ENCODE assay signal across 20 cellular contexts in the genomic region with DNA sequence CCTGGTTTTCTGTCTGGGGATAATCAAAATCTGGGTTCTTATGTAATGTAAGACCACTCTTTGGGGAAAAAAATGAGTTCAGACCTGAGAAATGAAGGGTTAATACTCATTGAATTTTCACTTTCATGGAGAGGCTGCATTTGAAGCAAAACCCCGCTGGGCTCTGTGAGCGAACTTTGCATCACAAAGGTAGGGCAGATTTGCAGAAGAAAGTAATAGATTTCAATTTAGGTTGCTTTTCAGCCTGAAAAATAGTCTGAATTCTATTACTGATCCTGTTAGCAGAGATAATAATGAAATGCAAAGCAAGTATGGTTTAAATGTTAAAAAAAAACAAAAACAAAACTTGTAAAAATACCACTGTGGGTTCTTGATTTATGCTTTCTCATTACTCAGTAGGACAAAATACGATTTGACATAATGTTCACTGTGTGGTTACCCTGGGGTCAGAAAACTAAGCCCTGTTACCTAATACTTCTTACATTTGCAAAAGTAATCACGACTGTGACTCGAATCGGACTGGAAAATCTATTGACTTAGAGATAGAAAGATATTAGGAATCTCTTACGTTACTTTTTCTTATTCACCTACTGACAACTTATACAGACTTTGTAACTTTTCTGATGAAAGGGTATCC.
DNase-seq lines count a peak whose midpoint lies in the region; ATAC-seq, FAIRE-seq and TF ChIP-seq lines count a peak whose summit lies in the region.
"Had no signal": no experiment of that assay in that cellular context is flagged by ENCODE, and none has a peak within 500 bp of the region (broad histone marks: within the 10 kb centered on the region; RNA-seq: fewer than 3 reads in every experiment).

No MANE protein-coding gene starts in this region.

- H3K27me3 ChIP-seq in liver (ENCODE audit: control insufficient read depth in 4 of 4, insufficient read depth in 4 of 4, low read length in 3 of 4) (peaks cover 0 to 2% (median 0%) of the 10 kb centered on the region in 4 donors), HepG2 (ENCODE audit: control insufficient read depth in 1 of 2, insufficient read depth in 2 of 2, low read length in 2 of 2) (0 out of 5 replicates have a peak, but pooled peaks cover 0 to 5% of the 10 kb centered on the region in 2 experiments), endodermal cell (ENCODE audit: control insufficient read depth, insufficient read depth, low read length, poor library complexity, severe bottlenecking) (peaks cover 25% of the 10 kb centered on the region)
- H3K27me3 ChIP-seq: heart left ventricle, tibial artery had no signal

- H3K4me3 ChIP-seq in liver (ENCODE audit: low read depth in 1 of 3, low read length in 3 of 3), result no peak overlapping the region
- no peak overlapping the region for H3K4me3 ChIP-seq in HepG2 (replicated peaks in 1 of 3; ENCODE audit: insufficient read depth in 1 of 3, low read depth in 2 of 3, low read length in 3 of 3)
- H3K4me3 ChIP-seq in endodermal cell (ENCODE audit: low read length), result no peak overlapping the region
- H3K4me3 ChIP-seq: GM12878, heart left ventricle, tibial artery had no signal

- no peaks in the 10 kb centered on the region for H3K36me3 ChIP-seq in liver (ENCODE audit: control insufficient read depth in 4 of 4, insufficient read depth in 3 of 4, low read depth in 1 of 4, low read length in 3 of 4)
- no peaks in the 10 kb centered on the region for H3K36me3 ChIP-seq in HepG2 (replicated peaks in 1 of 2; ENCODE audit: control insufficient read depth in 1 of 2, insufficient read depth in 2 of 2, low read length in 2 of 2)
- no peaks in the 10 kb centered on the region for H3K36me3 ChIP-seq in endodermal cell (ENCODE audit: control insufficient read depth, insufficient read depth, low read length)
- H3K36me3 ChIP-seq: heart left ventricle, tibial artery, WERI-Rb-1 had no signal

- H3K9ac ChIP-seq in liver (ENCODE audit: low read depth in 1 of 2, low read length in 2 of 2), result no peak overlapping the region
- no peak overlapping the region for H3K9ac ChIP-seq in HepG2 (ENCODE audit: insufficient read depth, low read depth, low read length)
- H3K9ac ChIP-seq in endodermal cell (ENCODE audit: extremely low read depth, low read length, poor library complexity, severe bottlenecking), result no peak overlapping the region

- peak overlapping the region; percentile 32 for H3K27ac Mint-ChIP-seq in endodermal cell
- H3K27ac Mint-ChIP-seq: activated naive CD8-positive, alpha-beta T cell treated with anti-CD3 and anti-CD28 coated beads, Interleukin-2, amount 50 U/mL, for 24 hours; CD14-positive monocyte; natural killer cell treated with Interleukin-12 subunit alpha and Interleukin-12 subunit beta and Interleukin-15 and Interleukin-18, amount 100 ng/mL, for 72 hours had no signal

- H3K9me3 ChIP-seq in liver (ENCODE audit: control insufficient read depth in 4 of 4, low read length in 3 of 4) (no peaks in the 10 kb centered on the region), HepG2 (ENCODE audit: low read length) (no peaks in the 10 kb centered on the region), endodermal cell (ENCODE audit: control insufficient read depth, low read length) (peaks cover 13% of the 10 kb centered on the region)
- H3K9me3 ChIP-seq: tibial artery had no signal

- H3K27me3 Mint-ChIP-seq in endodermal cell (ENCODE audit: insufficient read depth), result peaks cover 19% of the 10 kb centered on the region
- H3K27me3 Mint-ChIP-seq: natural killer cell treated with Interleukin-12 subunit alpha and Interleukin-12 subunit beta and Interleukin-15 and Interleukin-18, amount 100 ng/mL, for 72 hours had no signal

- TF ChIP-seq CTCF in liver (IDR thresholded peaks at IDR 0.05; ENCODE audit: low read depth, low read length, missing input control), result no peak
- TF ChIP-seq CTCF in HepG2 (CRISPR knock-in tag; IDR thresholded peaks at IDR 0.05), result no peak
- TF ChIP-seq CTCF in endodermal cell (conservative IDR thresholded peaks at IDR 0.05), result no peak

- peaks cover 3% of the 10 kb centered on the region for H3K36me3 Mint-ChIP-seq in endodermal cell (ENCODE audit: low read depth)
- H3K36me3 Mint-ChIP-seq: CD14-positive monocyte; natural killer cell treated with Interleukin-12 subunit alpha and Interleukin-12 subunit beta and Interleukin-15 and Interleukin-18, amount 100 ng/mL, for 72 hours had no signal

- DNase-seq in HepG2 (ENCODE audit: low spot score) (no peak), endodermal cell (peak; percentile 80), left lobe of liver (ENCODE audit: low spot score) (no peak), GM19239 (ENCODE audit: insufficient read length, low spot score) (no peak), NCI-H774 (lab: John Stamatoyannopoulos, UW) (no peak), head of caudate nucleus (no peak)
- no peak for DNase-seq in effector CD4-positive, alpha-beta T cell
- DNase-seq: 8988T; activated naive CD8-positive, alpha-beta T cell treated with anti-CD3 and anti-CD28 coated beads, Interleukin-2, amount 50 U/mL, for 24 hours; heart left ventricle; KBM-7; right cardiac atrium; stimulated activated CD4-positive, alpha-beta T cell treated with anti-CD3 and anti-CD28 coated beads, Interleukin-4, amount 100 ng/mL, for 24 hours; T-helper 1 cell; tibial artery; WERI-Rb-1 had no signal

- peaks cover 0 to 6% (median 0%) of the 10 kb centered on the region in 4 donors for H3K4me1 ChIP-seq in liver (ENCODE audit: control insufficient read depth in 4 of 4, insufficient read depth in 4 of 4, low read length in 3 of 4)
- no peaks in the 10 kb centered on the region for H3K4me1 ChIP-seq in HepG2 (ENCODE audit: insufficient read depth, low read length)
- peaks cover 12% of the 10 kb centered on the region for H3K4me1 ChIP-seq in endodermal cell (ENCODE audit: control insufficient read depth, insufficient read depth, low read length)
- H3K4me1 ChIP-seq: heart left ventricle had no signal

- CTCF ChIA-PET in HepG2 (lab: Yijun Ruan, JAX; ENCODE audit: low intra/inter-chr PET ratio, low total read pairs), result no interaction called here

- in situ Hi-C loops in HepG2 (cut with HindIII; ENCODE audit: extremely low pct_ligation_motif_present, low pct_unique_long_range_greater_than_20kb), result no loop called here

- peaks cover 16% of the 10 kb centered on the region for H3K9me3 Mint-ChIP-seq in endodermal cell

- H3K4me3 Mint-ChIP-seq in endodermal cell, result no peak overlapping the region
- H3K4me3 Mint-ChIP-seq: activated naive CD8-positive, alpha-beta T cell treated with anti-CD3 and anti-CD28 coated beads, Interleukin-2, amount 50 U/mL, for 24 hours; CD14-positive monocyte; natural killer cell treated with Interleukin-12 subunit alpha and Interleukin-12 subunit beta and Interleukin-15 and Interleukin-18, amount 100 ng/mL, for 72 hours had no signal

- no peak for TF ChIP-seq EP300 in HepG2 (IDR thresholded peaks at IDR 0.05; ENCODE audit: low read depth in 2 of 2, low read length in 2 of 2)
- TF ChIP-seq EP300 in HepG2 (CRISPR knock-in tag; IDR thresholded peaks at IDR 0.05; ENCODE audit: borderline replicate concordance), result no peak

- no peak for FAIRE-seq in HepG2 (lab: Jason Lieb, UNC)
- FAIRE-seq in GM19239 (lab: Jason Lieb, UNC), result no peak
- FAIRE-seq: GM12878 had no signal

- no peak overlapping the region for H3K4me2 ChIP-seq in HepG2 (ENCODE audit: low read depth, low read length)

- 41% methylated on average over 7 of the region's 7 CpGs for WGBS in liver
- WGBS in HepG2 (ENCODE audit: low lambda C conversion rate), result 9% methylated on average over 7 of the region's 7 CpGs
- WGBS in endodermal cell (ENCODE audit: insufficient coverage in 1 of 2, insufficient read length in 1 of 2), 2 experiments, result 29 to 31% methylated on average over 2 to 7 of the region's 7 CpGs

- TF ChIP-seq RAD21 in liver (IDR thresholded peaks at IDR 0.05) (no peak), HepG2 (CRISPR knock-in tag; IDR thresholded peaks at IDR 0.05) (no peak)

- no peaks in the 10 kb centered on the region for H3K79me2 ChIP-seq in HepG2 (ENCODE audit: insufficient read depth, low read length)

- peaks cover 40% of the 10 kb centered on the region for H3K4me1 Mint-ChIP-seq in endodermal cell

- BruUV-seq in HepG2 (replicated peaks; lab: Mats Ljungman, UMichigan), result no TSS peak

- H4K20me1 ChIP-seq in HepG2 (ENCODE audit: insufficient read depth, low read length), result no peaks in the 10 kb centered on the region

- POLR2A ChIA-PET in HepG2 (lab: Yijun Ruan, JAX), result no interaction called here

- intact Hi-C loops in HepG2 (cut with micrococcal nuclease; ENCODE audit: unreplicated experiment), result no loop called here
- intact Hi-C loops in head of caudate nucleus (cut with DNase I), result no loop called here

- H2AFZ ChIP-seq in HepG2 (ENCODE audit: low read length), result no peak overlapping the region

- ATAC-seq in HepG2, result no peak
- ATAC-seq in left lobe of liver, result peak; percentile 49
- ATAC-seq: activated naive CD8-positive, alpha-beta T cell treated with anti-CD3 and anti-CD28 coated beads, Interleukin-2, amount 50 U/mL, for 24 hours; GM12878; heart left ventricle; natural killer cell treated with Interleukin-12 subunit alpha and Interleukin-12 subunit beta and Interleukin-15 and Interleukin-18, amount 100 ng/mL, for 72 hours; right cardiac atrium had no signal

- TF ChIP-seq POLR2A in HepG2 (IDR thresholded peaks at IDR 0.05; ENCODE audit: insufficient read depth in 1 of 2, low read depth in 2 of 2, low read length in 2 of 2), result no peak

- H3K27ac ChIP-seq in liver (ENCODE audit: low read depth in 1 of 2, low read length in 2 of 2) (no peak overlapping the region), HepG2 (ENCODE audit: extremely low read length, insufficient read depth, low read length) (no peak overlapping the region), endodermal cell (ENCODE audit: low read depth, low read length) (peak overlapping the region; percentile 22)
- H3K27ac ChIP-seq: heart left ventricle, tibial artery, WERI-Rb-1 had no signal

TF ChIP-seq in liver, 16 proteins besides CTCF, POLR2A, EP300 and RAD21 (continues in another document):
- TF ChIP-seq JUND (IDR thresholded peaks at IDR 0.05), result no peak
- no peak for TF ChIP-seq EGR1 (IDR thresholded peaks at IDR 0.05; ENCODE audit: low read depth in 2 of 2)
- no peak for TF ChIP-seq GABPA (IDR thresholded peaks at IDR 0.05 in 1 of 2, conservative IDR thresholded peaks at IDR 0.05 in 1 of 2)
- peak in 1 of 2 donors; percentile 26 for TF ChIP-seq RXRA (IDR thresholded peaks at IDR 0.05)
- TF ChIP-seq NR2F2 (IDR thresholded peaks at IDR 0.05), result no peak
- TF ChIP-seq SP1 (IDR thresholded peaks at IDR 0.05), result no peak
- TF ChIP-seq YY1 (IDR thresholded peaks at IDR 0.05), result no peak
- peak; percentile 60 to 67 for TF ChIP-seq HNF4A (conservative IDR thresholded peaks at IDR 0.05)

TF ChIP-seq in HepG2, 621 proteins besides CTCF, POLR2A, EP300 and RAD21 (continues in another document):
- TF ChIP-seq ZKSCAN8 (CRISPR knock-in tag; IDR thresholded peaks at IDR 0.05; ENCODE audit: borderline replicate concordance) (no peak), JARID2 (CRISPR knock-in tag; IDR thresholded peaks at IDR 0.05; ENCODE audit: insufficient replicate concordance) (no peak), NR2C2 (CRISPR knock-in tag; IDR thresholded peaks at IDR 0.05; ENCODE audit: borderline replicate concordance) (no peak), U2AF2 (IDR thresholded peaks at IDR 0.05; ENCODE audit: low read depth, low read length) (no peak), CBFB (CRISPR knock-in tag; IDR thresholded peaks at IDR 0.05) (no peak)
